ENCODE assay signal across 1 cellular context in genomic region chr19:32287811-32288227, GRCh38.
TF ChIP-seq lines count a peak whose summit lies in the region.

No MANE protein-coding gene starts in this region.

TF ChIP-seq in GM23338, 12 proteins besides CTCF, POLR2A, EP300 and RAD21 (continued from another document):
- TF ChIP-seq ZNF462 (CRISPR knock-in tag; IDR thresholded peaks at IDR 0.05) (no peak), STAT1 (IDR thresholded peaks at IDR 0.05; ENCODE audit: unreplicated experiment) (no peak)
